8 cellular contexts compared by ENCODE assay signal in the genomic region with DNA sequence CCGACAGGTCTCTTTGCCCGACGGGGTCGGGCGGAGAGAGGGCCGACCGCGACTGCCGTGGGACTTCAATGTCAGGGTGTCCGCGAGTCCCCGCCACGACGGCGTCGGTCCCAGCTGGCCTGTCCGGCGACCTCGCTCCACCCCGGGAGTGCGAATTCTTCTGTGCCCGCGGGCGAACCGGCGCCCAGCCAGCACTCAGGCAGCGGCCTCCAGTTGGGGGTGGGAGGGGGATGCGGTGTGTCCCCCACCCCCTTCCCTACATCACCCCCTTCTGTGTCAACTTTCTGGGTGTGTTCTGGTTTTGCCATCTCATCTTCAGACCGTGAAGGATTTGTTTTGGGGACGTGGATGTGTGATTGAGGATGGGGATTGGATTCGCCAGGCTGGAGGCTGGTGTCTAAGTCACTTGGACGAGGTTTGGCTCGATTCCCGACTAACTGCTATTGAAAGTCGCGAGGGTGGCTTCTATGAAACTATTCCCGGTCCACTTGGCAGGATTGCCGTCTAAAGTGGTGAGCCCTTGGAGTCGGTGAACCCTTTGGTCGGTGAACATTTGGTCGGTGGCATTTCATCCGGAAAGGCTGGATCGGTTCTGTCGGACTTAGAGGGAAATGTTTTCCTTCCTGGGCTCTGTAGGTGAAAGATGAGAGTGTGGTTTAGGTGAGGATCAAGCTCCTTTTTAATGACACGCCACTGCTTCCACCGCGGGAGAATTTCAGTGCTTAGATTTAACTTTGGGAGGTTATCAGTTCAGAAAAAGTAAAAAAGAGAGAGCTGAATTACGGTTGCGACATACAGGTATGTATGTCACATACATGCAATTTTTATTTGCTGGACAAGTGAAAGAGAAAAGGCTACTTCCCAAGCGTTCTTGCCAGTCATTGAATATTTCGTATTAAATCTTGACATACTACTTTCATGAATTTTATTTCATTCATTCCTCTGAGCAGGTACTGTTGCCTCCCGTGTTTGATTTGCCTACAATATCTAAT. TPM values are rescaled to one million over a fixed set of nuclear protein-coding genes. Genes with fewer than 3 reads are reported as not detected.
DNase-seq lines count a peak whose midpoint lies in the region; ATAC-seq and TF ChIP-seq lines count a peak whose summit lies in the region.

No MANE protein-coding gene starts in this region.

- H3K9me3 Mint-ChIP-seq in activated T-helper 2 cell treated with anti-CD3 and anti-CD28 coated beads, Interferon-gamma antibody, Interleukin-2, Interleukin-4, amounts not matched to agents 10 μg/mL and 5 μg/mL and 100 μg/mL, durations not matched to agents 14 hours and 24 hours and 36 hours, result no peaks in the 10 kb centered on the region
- no peaks in the 10 kb centered on the region for H3K9me3 Mint-ChIP-seq in glutamatergic neuron (ENCODE audit: unreplicated experiment)

- no peaks in the 10 kb centered on the region for H3K9me3 ChIP-seq in Loucy (ENCODE audit: insufficient read depth, low read depth, low read length)
- no peaks in the 10 kb centered on the region for H3K9me3 ChIP-seq in osteoblast (ENCODE audit: low read depth, low read length)

- ATAC-seq in GM21723 (IDR thresholded peaks at IDR 0.05; ENCODE audit: unreplicated experiment), result peak; percentile 40

- H3K27me3 ChIP-seq in Loucy (ENCODE audit: insufficient read depth, low read length, poor library complexity, severe bottlenecking) (no peaks in the 10 kb centered on the region), osteoblast (ENCODE audit: insufficient read depth, low read length) (peaks cover 4% of the 10 kb centered on the region)

- H3K4me3 ChIP-seq in Loucy (ENCODE audit: low read length, poor library complexity, severe bottlenecking) (peak overlapping the region; percentile 86), osteoblast (ENCODE audit: insufficient read depth, low read length) (peak overlapping the region; percentile 86)

- peaks cover 8% of the 10 kb centered on the region for H3K36me3 Mint-ChIP-seq in activated T-helper 2 cell treated with anti-CD3 and anti-CD28 coated beads, Interferon-gamma antibody, Interleukin-2, Interleukin-4, amounts not matched to agents 10 μg/mL and 5 μg/mL and 100 μg/mL, durations not matched to agents 14 hours and 24 hours and 36 hours (ENCODE audit: low read depth)
- H3K36me3 Mint-ChIP-seq in glutamatergic neuron (ENCODE audit: unreplicated experiment), result no peaks in the 10 kb centered on the region

- H3K27ac Mint-ChIP-seq in activated T-helper 2 cell treated with anti-CD3 and anti-CD28 coated beads, Interferon-gamma antibody, Interleukin-2, Interleukin-4, amounts not matched to agents 10 μg/mL and 5 μg/mL and 100 μg/mL, durations not matched to agents 14 hours and 24 hours and 36 hours, result peak overlapping the region; percentile 69
- H3K27ac Mint-ChIP-seq in glutamatergic neuron (ENCODE audit: unreplicated experiment), result no peak overlapping the region

- H3K4me3 Mint-ChIP-seq in activated T-helper 2 cell treated with anti-CD3 and anti-CD28 coated beads, Interferon-gamma antibody, Interleukin-2, Interleukin-4, amounts not matched to agents 10 μg/mL and 5 μg/mL and 100 μg/mL, durations not matched to agents 14 hours and 24 hours and 36 hours (ENCODE audit: low read depth), result peak overlapping the region; percentile 93
- H3K4me3 Mint-ChIP-seq in glutamatergic neuron (ENCODE audit: unreplicated experiment), result peak overlapping the region; percentile 88

- 0 out of 2 replicates have a peak, but pooled peaks cover 2% of the 10 kb centered on the region for H3F3A ChIP-seq in Loucy (ENCODE audit: low read depth)

- H3K79me2 ChIP-seq in Loucy (ENCODE audit: insufficient read depth, low read length) (peaks cover 56% of the 10 kb centered on the region), osteoblast (ENCODE audit: insufficient read depth, low read length) (peaks cover 53% of the 10 kb centered on the region)

- peaks cover 70% of the 10 kb centered on the region for H3K4me1 ChIP-seq in Loucy (ENCODE audit: insufficient read depth, low read length, poor library complexity, severe bottlenecking)
- peaks cover 30% of the 10 kb centered on the region for H3K4me1 ChIP-seq in osteoblast (ENCODE audit: insufficient read depth, low read length)

- H3K4me1 Mint-ChIP-seq in activated T-helper 2 cell treated with anti-CD3 and anti-CD28 coated beads, Interferon-gamma antibody, Interleukin-2, Interleukin-4, amounts not matched to agents 10 μg/mL and 5 μg/mL and 100 μg/mL, durations not matched to agents 14 hours and 24 hours and 36 hours (ENCODE audit: low read depth), result peaks cover 39% of the 10 kb centered on the region
- peaks cover 8% of the 10 kb centered on the region for H3K4me1 Mint-ChIP-seq in glutamatergic neuron (ENCODE audit: low read depth, unreplicated experiment)

- H3K27me3 Mint-ChIP-seq in activated T-helper 2 cell treated with anti-CD3 and anti-CD28 coated beads, Interferon-gamma antibody, Interleukin-2, Interleukin-4, amounts not matched to agents 10 μg/mL and 5 μg/mL and 100 μg/mL, durations not matched to agents 14 hours and 24 hours and 36 hours (ENCODE audit: low read depth), result peaks cover 5% of the 10 kb centered on the region
- H3K27me3 Mint-ChIP-seq in glutamatergic neuron (ENCODE audit: unreplicated experiment), result no peaks in the 10 kb centered on the region

- intact Hi-C loops in activated T-helper 2 cell treated with anti-CD3 and anti-CD28 coated beads, Interferon-gamma antibody, Interleukin-2, Interleukin-4, amounts not matched to agents 10 μg/mL and 5 μg/mL and 100 μg/mL, durations not matched to agents 14 hours and 24 hours and 36 hours (cut with micrococcal nuclease), result loop anchor here (1.0 to 10.0 kb wide), 4 partner anchors 34 to 653 kb away; a partner anchor contains a TSS

- H3K36me3 ChIP-seq in Loucy (ENCODE audit: insufficient read depth, low read length) (no peaks in the 10 kb centered on the region), osteoblast (ENCODE audit: insufficient read depth, low read length) (no peaks in the 10 kb centered on the region)

- H2AFZ ChIP-seq in Loucy (ENCODE audit: low read length), result peak overlapping the region; percentile 94
- H2AFZ ChIP-seq in osteoblast (ENCODE audit: low read length), result peak overlapping the region; percentile 76

- peak overlapping the region; percentile 86 for H3K4me2 ChIP-seq in Loucy (ENCODE audit: low read depth, low read length, poor library complexity, severe bottlenecking)
- H3K4me2 ChIP-seq in osteoblast (ENCODE audit: insufficient read depth, low read length), result peak overlapping the region; percentile 85

- TF ChIP-seq CTCF in Loucy (conservative IDR thresholded peaks at IDR 0.05; ENCODE audit: low read length) (no peak), glutamatergic neuron (IDR thresholded peaks at IDR 0.05; ENCODE audit: partially characterized antibody, unreplicated experiment) (no peak), osteoblast (IDR thresholded peaks at IDR 0.05; ENCODE audit: extremely low read depth, low read depth, low read length) (no peak)

- DNase-seq in NCI-H1436 (lab: John Stamatoyannopoulos, UW) (peak; percentile 11), NCI-H1436 treated with DMSO at 0.1 percent for 48 hours (lab: John Stamatoyannopoulos, UW) (no peak), glutamatergic neuron (peak; percentile 60), osteoblast (ENCODE audit: insufficient read length, low spot score, missing footprints) (peak; percentile 76), ecto neural progenitor cell (ENCODE audit: low spot score) (no peak)
- peak; percentile 14 for DNase-seq in activated T-helper 2 cell treated with anti-CD3 and anti-CD28 coated beads, Interferon-gamma antibody, Interleukin-2, Interleukin-4, amounts not matched to agents 10 μg/mL and 5 μg/mL and 100 μg/mL, durations not matched to agents 14 hours and 24 hours and 36 hours (ENCODE audit: low spot score)

- H4K20me1 ChIP-seq in Loucy (ENCODE audit: insufficient read depth, low read length, poor library complexity, severe bottlenecking), result peaks cover 45% of the 10 kb centered on the region
- peaks cover 40% of the 10 kb centered on the region for H4K20me1 ChIP-seq in osteoblast (ENCODE audit: insufficient read depth, low read length)

- H3K9ac ChIP-seq in Loucy (ENCODE audit: low read depth, low read length, poor library complexity, severe bottlenecking), result peak overlapping the region; percentile 76

- no peaks in the 10 kb centered on the region for H3K9me2 ChIP-seq in Loucy (replicated peaks; ENCODE audit: low read depth, low read length)

- peak overlapping the region; percentile 60 for H3K27ac ChIP-seq in osteoblast (ENCODE audit: low read depth, low read length)

RNA-seq across cellular contexts. Expression of a gene that starts 0.8 kb away (rescaled TPM):
- 61.4 and 63.5 TPM in 2 replicates for total RNA-seq in activated T-helper 2 cell treated with anti-CD3 and anti-CD28 coated beads, Interferon-gamma antibody, Interleukin-2, Interleukin-4, amounts not matched to agents 10 μg/mL and 5 μg/mL and 100 μg/mL, durations not matched to agents 14 hours and 24 hours and 36 hours
- total RNA-seq in glutamatergic neuron (ENCODE audit: unreplicated experiment) (26.0 TPM), osteoblast (30.1 and 30.4 TPM in 2 replicates)

Comparison
In these comparisons a context has a peak if more than half of its experiments do, and no peak if none do; other contexts are left out.
1. DNase-seq: peak in NCI-H1436 (single experiment), activated T-helper 2 cell treated with anti-CD3 and anti-CD28 coated beads, Interferon-gamma antibody, Interleukin-2, Interleukin-4, amounts not matched to agents 10 μg/mL and 5 μg/mL and 100 μg/mL, durations not matched to agents 14 hours and 24 hours and 36 hours (single experiment), glutamatergic neuron (single experiment) and osteoblast (single experiment); none in NCI-H1436 treated with DMSO at 0.1 percent for 48 hours (single experiment) and ecto neural progenitor cell (single experiment).